In genomic region chr17:42563950-42564349, GRCh38 we compare ENCODE assay signal across 1 cellular context.
A peak's percentile ranks its signal among the peaks of the same experiment; 100 is the strongest.
TF ChIP-seq lines count a peak whose summit lies in the region.

No MANE protein-coding gene starts in this region.

TF ChIP-seq in HepG2, 621 proteins besides CTCF, POLR2A, EP300 and RAD21:
- TF ChIP-seq ZNF672 (CRISPR knock-in tag; IDR thresholded peaks at IDR 0.05) (no peak), ZBTB38 (CRISPR knock-in tag; IDR thresholded peaks at IDR 0.05) (peak; percentile 69; the same call in 1 of the 2 replicates), ZNF253 (CRISPR knock-in tag; IDR thresholded peaks at IDR 0.05; ENCODE audit: borderline replicate concordance) (0 out of 2 replicates have a peak, but pooled peaks have one; percentile 63), ZNF609 (CRISPR knock-in tag; IDR thresholded peaks at IDR 0.05; ENCODE audit: borderline replicate concordance) (no peak), ZXDC (CRISPR knock-in tag; IDR thresholded peaks at IDR 0.05) (no peak), ZNF572 (CRISPR knock-in tag; IDR thresholded peaks at IDR 0.05) (no peak), ZNF691 (CRISPR knock-in tag; IDR thresholded peaks at IDR 0.05; ENCODE audit: borderline replicate concordance, low read depth) (0 out of 2 replicates have a peak, but pooled peaks have one; percentile 30), TIGD3 (CRISPR knock-in tag; IDR thresholded peaks at IDR 0.05; ENCODE audit: borderline replicate concordance) (0 out of 2 replicates have a peak, but pooled peaks have one; percentile 15), RBM22 (optimal IDR thresholded peaks at IDR 0.05; ENCODE audit: low read length) (peak; percentile 11), MAZ (IDR thresholded peaks at IDR 0.05; ENCODE audit: borderline replicate concordance, low read depth, low read length) (no peak), MAZ (CRISPR knock-in tag; IDR thresholded peaks at IDR 0.05; ENCODE audit: low read depth) (0 out of 2 replicates have a peak, but pooled peaks have one; percentile 13), ZNF746 (CRISPR knock-in tag; IDR thresholded peaks at IDR 0.05) (0 out of 2 replicates have a peak, but pooled peaks have one; percentile 58), PCBP1 (IDR thresholded peaks at IDR 0.05; ENCODE audit: borderline replicate concordance, low read depth, low read length) (0 out of 2 replicates have a peak, but pooled peaks have one; percentile 50), MTERF4 (CRISPR knock-in tag; IDR thresholded peaks at IDR 0.05) (no peak), HNRNPLL (IDR thresholded peaks at IDR 0.05; ENCODE audit: low read depth, low read length, poor library complexity, severe bottlenecking) (no peak), SRF (IDR thresholded peaks at IDR 0.05; ENCODE audit: low read depth, low read length) (no peak)
